Comparison of ENCODE assay signal across 20 cellular contexts in the genomic region with DNA sequence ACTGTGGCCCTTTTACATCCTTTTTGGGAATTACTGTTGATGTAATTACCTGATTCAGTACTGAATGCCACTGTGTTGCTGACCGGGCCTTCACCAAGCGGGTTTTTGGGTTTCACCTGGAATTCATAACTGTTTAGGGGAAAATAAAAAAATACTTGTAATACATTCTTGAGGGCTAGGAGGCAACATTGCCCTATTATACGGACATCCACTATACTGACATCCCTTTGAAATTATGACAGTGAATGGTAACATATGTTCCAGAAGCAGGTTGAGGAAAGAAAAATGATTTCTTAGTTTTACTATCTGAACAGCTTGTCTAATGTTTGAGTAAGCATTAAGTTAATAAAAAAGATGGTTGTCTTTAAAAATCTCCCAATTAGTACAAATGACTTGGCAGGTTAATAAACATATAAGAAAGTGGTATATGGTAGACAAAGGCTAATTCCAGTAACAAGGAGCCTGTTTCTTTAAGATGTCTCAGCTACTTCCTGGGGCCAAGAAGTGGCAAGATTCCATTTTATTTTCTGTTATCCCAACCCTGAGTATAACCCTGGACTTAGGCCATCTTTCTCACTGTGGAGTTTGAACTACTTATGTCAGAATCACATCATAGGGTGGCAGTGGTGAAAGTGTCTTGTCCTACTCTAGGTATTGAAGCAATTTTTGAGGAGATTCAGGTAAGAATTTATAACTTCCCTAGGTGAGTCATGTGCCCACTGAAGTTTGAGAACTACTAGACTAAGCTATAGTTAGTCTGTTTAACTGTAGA. TPM values are rescaled to one million over a fixed set of nuclear protein-coding genes. Genes with fewer than 3 reads are reported as not detected.
DNase-seq lines count a peak whose midpoint lies in the region; ATAC-seq, FAIRE-seq and TF ChIP-seq lines count a peak whose summit lies in the region.
"Had no signal": no experiment of that assay in that cellular context is flagged by ENCODE, and none has a peak within 500 bp of the region (broad histone marks: within the 10 kb centered on the region; RNA-seq: fewer than 3 reads in every experiment).

No MANE protein-coding gene starts in this region.

- no peaks in the 10 kb centered on the region for H3K27me3 Mint-ChIP-seq in astrocyte (ENCODE audit: low read depth, unreplicated experiment)
- H3K27me3 Mint-ChIP-seq: activated CD8-positive, alpha-beta T cell treated with anti-CD3 and anti-CD28 coated beads for 36 hours; activated naive CD4-positive, alpha-beta T cell treated with anti-CD3 and anti-CD28 coated beads, Interleukin-2, amount 50 U/mL, for 24 hours; activated T-cell treated with anti-CD3 and anti-CD28 coated beads, Interleukin-2, amount 50 U/mL, for 24 hours had no signal

- H3K4me2 ChIP-seq in astrocyte (ENCODE audit: low read length): no peak overlapping the region

- no peak for ATAC-seq in Right ventricle myocardium superior (ENCODE audit: poor library complexity)
- ATAC-seq in right cardiac atrium: peak; percentile 47 to 49
- ATAC-seq in HG02884 (IDR thresholded peaks at IDR 0.05; ENCODE audit: unreplicated experiment): no peak
- ATAC-seq in activated naive CD4-positive, alpha-beta T cell treated with anti-CD3 and anti-CD28 coated beads, Interleukin-2, amount 50 U/mL, for 72 hours: no peak
- ATAC-seq: activated CD8-positive, alpha-beta T cell treated with anti-CD3 and anti-CD28 coated beads for 36 hours had no signal

- peaks cover 8% of the 10 kb centered on the region for H3K36me3 Mint-ChIP-seq in astrocyte (ENCODE audit: low read depth, unreplicated experiment)
- H3K36me3 Mint-ChIP-seq in activated naive CD4-positive, alpha-beta T cell treated with anti-CD3 and anti-CD28 coated beads, Interleukin-2, amount 50 U/mL, for 72 hours: peaks cover 0 to 20% of the 10 kb centered on the region in 2 donors

- intact Hi-C loops in Right ventricle myocardium superior (cut with DNase I) (no loop called here), right cardiac atrium (cut with DNase I) (no loop called here)

- no peaks in the 10 kb centered on the region for H3K9me3 Mint-ChIP-seq in astrocyte (ENCODE audit: unreplicated experiment)
- H3K9me3 Mint-ChIP-seq in activated naive CD4-positive, alpha-beta T cell treated with anti-CD3 and anti-CD28 coated beads, Interleukin-2, amount 50 U/mL, for 72 hours: no peaks in the 10 kb centered on the region
- H3K9me3 Mint-ChIP-seq: activated CD8-positive, alpha-beta T cell treated with anti-CD3 and anti-CD28 coated beads for 36 hours; activated naive CD4-positive, alpha-beta T cell treated with anti-CD3 and anti-CD28 coated beads, Interleukin-2, amount 50 U/mL, for 24 hours; activated T-cell treated with anti-CD3 and anti-CD28 coated beads, Interleukin-2, amount 50 U/mL, for 24 hours had no signal

- DNase-seq in cardiac muscle cell (ENCODE audit: low read depth in 1 of 2, low spot score in 1 of 2) (no peak), Right ventricle myocardium superior (no peak), astrocyte (ENCODE audit: low read depth) (no peak), right cardiac atrium (no peak), stromal cell of bone marrow (ENCODE audit: low read depth) (peak; percentile 21), NOMO-1 treated with dmso at 0.1 percent for 144 hours (lab: John Stamatoyannopoulos, UW; ENCODE audit: unreplicated experiment) (no peak)
- DNase-seq in activated naive CD4-positive, alpha-beta T cell treated with anti-CD3 and anti-CD28 coated beads, Interleukin-2, amount 50 U/mL, for 72 hours (ENCODE audit: low spot score in 2 of 2): no peak
- DNase-seq: activated CD8-positive, alpha-beta T cell treated with anti-CD3 and anti-CD28 coated beads for 36 hours; activated T-cell treated with anti-CD3 and anti-CD28 coated beads, Interleukin-2, amount 50 U/mL, for 24 hours; brain microvascular endothelial cell; left cardiac atrium; NCI-H187 treated with DMSO at 0.1 percent for 48 hours; NCI-H446; retina; SIG-M5; stimulated activated CD4-positive, alpha-beta T cell treated with anti-CD3 and anti-CD28 coated beads, Interleukin-15, amount 100 ng/mL, for 24 hours; testis had no signal

- H3K4me1 ChIP-seq in cardiac muscle cell (ENCODE audit: low read depth) (peaks cover 5% of the 10 kb centered on the region), astrocyte (ENCODE audit: insufficient read depth, low read length) (no peaks in the 10 kb centered on the region), right cardiac atrium (ENCODE audit: control insufficient read depth, insufficient read depth, low read length) (peaks cover 3% of the 10 kb centered on the region)

- no peak overlapping the region for H2AFZ ChIP-seq in astrocyte (ENCODE audit: low read depth, low read length)

- H3K27me3 ChIP-seq in cardiac muscle cell (no peaks in the 10 kb centered on the region), astrocyte (ENCODE audit: insufficient read depth, low read length) (no peaks in the 10 kb centered on the region), right cardiac atrium (ENCODE audit: control insufficient read depth, insufficient read depth) (no peaks in the 10 kb centered on the region)
- H3K27me3 ChIP-seq: brain microvascular endothelial cell, testis had no signal

- H3K79me2 ChIP-seq in astrocyte (ENCODE audit: insufficient read depth, low read length): no peaks in the 10 kb centered on the region

- H3K36me3 ChIP-seq in cardiac muscle cell (peaks cover 35% of the 10 kb centered on the region), astrocyte (ENCODE audit: insufficient read depth, low read length) (peaks cover 26% of the 10 kb centered on the region)

- 71% methylated on average over 3 of the region's 3 CpGs for WGBS in right cardiac atrium

- H3K4me1 Mint-ChIP-seq in astrocyte (ENCODE audit: low read depth, unreplicated experiment): peaks cover 2% of the 10 kb centered on the region
- H3K4me1 Mint-ChIP-seq: activated naive CD4-positive, alpha-beta T cell treated with anti-CD3 and anti-CD28 coated beads, Interleukin-2, amount 50 U/mL, for 24 hours had no signal

- H3K27ac Mint-ChIP-seq in astrocyte (ENCODE audit: unreplicated experiment): no peak overlapping the region
- H3K27ac Mint-ChIP-seq in activated naive CD4-positive, alpha-beta T cell treated with anti-CD3 and anti-CD28 coated beads, Interleukin-2, amount 50 U/mL, for 72 hours: no peak overlapping the region
- H3K27ac Mint-ChIP-seq: activated CD8-positive, alpha-beta T cell treated with anti-CD3 and anti-CD28 coated beads for 36 hours; activated naive CD4-positive, alpha-beta T cell treated with anti-CD3 and anti-CD28 coated beads, Interleukin-2, amount 50 U/mL, for 24 hours; activated T-cell treated with anti-CD3 and anti-CD28 coated beads, Interleukin-2, amount 50 U/mL, for 24 hours had no signal

- no peaks in the 10 kb centered on the region for H4K20me1 ChIP-seq in astrocyte (ENCODE audit: insufficient read depth, low read length)

- no peak overlapping the region for H3K4me3 ChIP-seq in cardiac muscle cell
- no peak overlapping the region for H3K4me3 ChIP-seq in astrocyte (ENCODE audit: insufficient read depth, low read depth, low read length)
- H3K4me3 ChIP-seq in right cardiac atrium (ENCODE audit: low read length): no peak overlapping the region
- H3K4me3 ChIP-seq: testis had no signal

- H3K4me3 Mint-ChIP-seq in astrocyte (ENCODE audit: unreplicated experiment): no peak overlapping the region
- H3K4me3 Mint-ChIP-seq: activated CD8-positive, alpha-beta T cell treated with anti-CD3 and anti-CD28 coated beads for 36 hours; activated naive CD4-positive, alpha-beta T cell treated with anti-CD3 and anti-CD28 coated beads, Interleukin-2, amount 50 U/mL, for 24 hours; activated T-cell treated with anti-CD3 and anti-CD28 coated beads, Interleukin-2, amount 50 U/mL, for 24 hours had no signal

- TF ChIP-seq CTCF in cardiac muscle cell (IDR thresholded peaks at IDR 0.05; ENCODE audit: low read depth, low read length): no peak
- TF ChIP-seq CTCF in astrocyte (IDR thresholded peaks at IDR 0.05; ENCODE audit: insufficient read depth, low read depth, low read length): no peak

- no peak overlapping the region for H3K9ac ChIP-seq in astrocyte (ENCODE audit: low read length)

- no peaks in the 10 kb centered on the region for H3K9me3 ChIP-seq in cardiac muscle cell (ENCODE audit: low read depth)
- no peaks in the 10 kb centered on the region for H3K9me3 ChIP-seq in astrocyte (ENCODE audit: insufficient read depth, low read depth, low read length)
- no peaks in the 10 kb centered on the region for H3K9me3 ChIP-seq in right cardiac atrium (ENCODE audit: control insufficient read depth, low read length)
- H3K9me3 ChIP-seq: testis had no signal

- H3K27ac ChIP-seq in cardiac muscle cell (peak overlapping the region; percentile 62), astrocyte (ENCODE audit: low read depth, low read length) (no peak overlapping the region), right cardiac atrium (ENCODE audit: low read length) (no peak overlapping the region)
- H3K27ac ChIP-seq: brain microvascular endothelial cell had no signal

- peak; percentile 5 for FAIRE-seq in astrocyte (lab: Jason Lieb, UNC)
- FAIRE-seq: GM12892 had no signal

RNA-seq across cellular contexts. Expression of a gene that starts 45.5 kb away (rescaled TPM):
- total RNA-seq in cardiac muscle cell: 136 and 187 TPM in 2 replicates
- polyA plus RNA-seq in cardiac muscle cell: 314 and 365 TPM in 2 replicates
- 97.7 TPM for total RNA-seq in Right ventricle myocardium superior
- total RNA-seq in astrocyte: 154 and 155 TPM in 2 replicates
- 10 to 100 TPM; 81.6 to 98.6 (median 88.2) TPM for total RNA-seq in right cardiac atrium
- 89.0 TPM for polyA plus RNA-seq in right cardiac atrium
- 10 to 100 TPM; 44.8 to 74.0 TPM for total RNA-seq in activated naive CD4-positive, alpha-beta T cell treated with anti-CD3 and anti-CD28 coated beads, Interleukin-2, amount 50 U/mL, for 72 hours

Comparison
In these comparisons a context has a peak if more than half of its experiments do, and no peak if none do; other contexts are left out.
1. ATAC-seq: peak in right cardiac atrium (2 of 2); none in Right ventricle myocardium superior (single experiment), HG02884 (single experiment) and activated naive CD4-positive, alpha-beta T cell treated with anti-CD3 and anti-CD28 coated beads, Interleukin-2, amount 50 U/mL, for 72 hours (0 of 2).